8 cellular contexts compared by ENCODE assay signal in the genomic region with DNA sequence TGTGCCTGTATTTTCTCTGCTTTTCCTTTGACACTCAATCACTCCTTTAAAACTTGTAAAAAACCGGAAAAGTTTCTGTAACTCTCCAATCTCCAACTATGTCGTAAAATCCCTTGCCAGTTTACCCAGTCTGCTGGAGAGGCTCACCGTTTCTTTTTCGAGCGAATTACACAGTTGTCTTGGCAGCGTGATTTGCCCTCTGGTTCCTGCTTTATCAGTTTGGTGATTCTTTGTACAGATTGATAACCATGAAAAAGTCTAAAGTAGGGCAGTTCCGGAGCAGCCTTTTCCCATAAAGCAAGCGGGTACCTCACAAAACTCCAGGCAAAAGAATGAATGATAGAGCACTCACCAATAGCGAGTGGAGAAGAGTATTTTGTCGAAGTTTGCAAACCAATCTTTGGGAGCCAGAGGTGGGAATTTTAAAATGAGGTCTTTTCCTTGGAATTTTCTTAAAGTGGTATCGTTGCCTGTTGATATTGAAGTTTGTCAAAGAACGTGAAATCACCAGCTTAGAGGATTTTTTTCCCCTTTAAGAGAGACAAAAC. TPM values are rescaled to one million over a fixed set of nuclear protein-coding genes. Genes with fewer than 3 reads are reported as not detected.
DNase-seq lines count a peak whose midpoint lies in the region; ATAC-seq and TF ChIP-seq lines count a peak whose summit lies in the region.

A gene with protein sequence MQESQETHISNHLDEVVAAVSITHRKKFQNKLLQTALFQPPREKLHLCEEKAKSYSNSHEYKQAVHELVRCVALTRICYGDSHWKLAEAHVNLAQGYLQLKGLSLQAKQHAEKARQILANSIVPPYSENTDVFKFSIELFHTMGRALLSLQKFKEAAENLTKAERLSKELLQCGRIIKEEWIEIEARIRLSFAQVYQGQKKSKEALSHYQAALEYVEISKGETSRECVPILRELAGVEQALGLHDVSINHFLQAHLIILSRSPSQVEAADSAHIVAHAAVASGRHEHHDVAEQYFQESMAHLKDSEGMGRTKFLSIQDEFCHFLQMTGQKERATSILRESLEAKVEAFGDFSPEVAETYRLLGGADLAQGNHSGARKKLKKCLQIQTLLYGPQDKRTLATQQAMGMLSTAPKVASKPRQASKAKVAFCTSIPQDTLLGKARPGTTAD (minus strand): TSS at position 312 of the 548 bp plus-strand sequence. CDS start 20,869 bp downstream, outside the sequence.

- peak within 1 kb of the TSS; percentile 99 for H3K4me3 ChIP-seq in adipocyte (ENCODE audit: low read length)
- peak within 1 kb of the TSS; percentile 51 to 88 (median 80) for H3K4me3 ChIP-seq in heart right ventricle
- peak within 1 kb of the TSS; percentile 84 for H3K4me3 ChIP-seq in parathyroid adenoma (ENCODE audit: low read depth, low read length)

- no peaks in the 10 kb centered on the region for H3K27me3 ChIP-seq in adipocyte (replicated peaks; ENCODE audit: control insufficient read depth, insufficient read depth, low read length)
- H3K27me3 ChIP-seq in heart right ventricle: no peaks in the 10 kb centered on the region
- H3K27me3 ChIP-seq in parathyroid adenoma (ENCODE audit: control insufficient read depth, insufficient read depth, low read length): no peaks in the 10 kb centered on the region

- H3K36me3 ChIP-seq in adipocyte (ENCODE audit: control insufficient read depth, insufficient read depth, low read length, severe bottlenecking) (peaks cover 4% of the 10 kb centered on the region), heart right ventricle (peaks cover 0 to 9% (median 0%) of the 10 kb centered on the region in 9 donors), parathyroid adenoma (ENCODE audit: control insufficient read depth, insufficient read depth, low read length) (no peaks in the 10 kb centered on the region)

- TF ChIP-seq CTCF in heart right ventricle (IDR thresholded peaks at IDR 0.05): no peak
- no peak for TF ChIP-seq CTCF in parathyroid adenoma (IDR thresholded peaks at IDR 0.05)

- intact Hi-C loops in heart right ventricle (cut with DNase I): no loop called here

- DNase-seq in AML-193 (lab: John Stamatoyannopoulos, UW) (peak; percentile 41 to 46), HS-5 (ENCODE audit: low read depth) (peak; percentile 78), adipocyte (ENCODE audit: low read depth) (peak; percentile 94), heart right ventricle (peak in 1 of 2 donors; percentile 54), DMS153 treated with DMSO at 0.1 percent for 48 hours (lab: John Stamatoyannopoulos, UW; ENCODE audit: unreplicated experiment) (no peak)

- peak within 1 kb of the TSS; percentile 31 for H2AFZ ChIP-seq in parathyroid adenoma

- peak within 1 kb of the TSS; percentile 69 for H3K4me2 ChIP-seq in parathyroid adenoma (ENCODE audit: low read length)

- H3K4me1 ChIP-seq in adipocyte (ENCODE audit: control insufficient read depth, insufficient read depth, low read length): peaks cover 49% of the 10 kb centered on the region
- H3K4me1 ChIP-seq in heart right ventricle: peaks cover 4 to 53% (median 27%) of the 10 kb centered on the region in 9 donors
- H3K4me1 ChIP-seq in parathyroid adenoma: peaks cover 2% of the 10 kb centered on the region

- H3K27ac ChIP-seq in heart right ventricle: peak within 1 kb of the TSS; percentile 66 to 95 (median 92)
- peak within 1 kb of the TSS; percentile 90 for H3K27ac ChIP-seq in parathyroid adenoma

- no peaks in the 10 kb centered on the region for H3K9me3 ChIP-seq in adipocyte (ENCODE audit: control insufficient read depth, low read length)
- no peaks in the 10 kb centered on the region for H3K9me3 ChIP-seq in heart right ventricle
- H3K9me3 ChIP-seq in parathyroid adenoma (ENCODE audit: control insufficient read depth, low read length): no peaks in the 10 kb centered on the region

- peak in 7 of 8 donors; percentile 14 to 58 (median 39) for ATAC-seq in heart right ventricle
- no peak for ATAC-seq in HG03280 (IDR thresholded peaks at IDR 0.05; ENCODE audit: unreplicated experiment)
- no peak for ATAC-seq in GM21529 (IDR thresholded peaks at IDR 0.05; ENCODE audit: unreplicated experiment)

- H3K9ac ChIP-seq in adipocyte (ENCODE audit: low read length) (peak within 1 kb of the TSS; percentile 99), parathyroid adenoma (no peak within 1 kb of the TSS)

- H3K79me2 ChIP-seq in parathyroid adenoma: peaks cover 6% of the 10 kb centered on the region

- WGBS in heart right ventricle, 2 donors: 1 to 13% methylated on average over 12 of the region's 12 CpGs

RNA-seq across cellular contexts. Expression of the gene that starts here (rescaled TPM):
- total RNA-seq in heart right ventricle: 10 to 100 TPM in 7 of 10 donors, 1 to 10 TPM in 3; 7.3 to 16.9 (median 11.8) TPM
- 1 to 10 TPM; 6.0 to 8.1 TPM for polyA plus RNA-seq in heart right ventricle

Comparison
In these comparisons a context has a peak if more than half of its experiments do, and no peak if none do; other contexts are left out.
1. ATAC-seq: peak in heart right ventricle (7 of 8); none in HG03280 (single experiment) and GM21529 (single experiment).
2. Peak in every context shown above with its lines, with median percentiles within 50 percentile points of each other: H3K4me3 ChIP-seq.